22 cellular contexts compared by ENCODE assay signal in the genomic region with DNA sequence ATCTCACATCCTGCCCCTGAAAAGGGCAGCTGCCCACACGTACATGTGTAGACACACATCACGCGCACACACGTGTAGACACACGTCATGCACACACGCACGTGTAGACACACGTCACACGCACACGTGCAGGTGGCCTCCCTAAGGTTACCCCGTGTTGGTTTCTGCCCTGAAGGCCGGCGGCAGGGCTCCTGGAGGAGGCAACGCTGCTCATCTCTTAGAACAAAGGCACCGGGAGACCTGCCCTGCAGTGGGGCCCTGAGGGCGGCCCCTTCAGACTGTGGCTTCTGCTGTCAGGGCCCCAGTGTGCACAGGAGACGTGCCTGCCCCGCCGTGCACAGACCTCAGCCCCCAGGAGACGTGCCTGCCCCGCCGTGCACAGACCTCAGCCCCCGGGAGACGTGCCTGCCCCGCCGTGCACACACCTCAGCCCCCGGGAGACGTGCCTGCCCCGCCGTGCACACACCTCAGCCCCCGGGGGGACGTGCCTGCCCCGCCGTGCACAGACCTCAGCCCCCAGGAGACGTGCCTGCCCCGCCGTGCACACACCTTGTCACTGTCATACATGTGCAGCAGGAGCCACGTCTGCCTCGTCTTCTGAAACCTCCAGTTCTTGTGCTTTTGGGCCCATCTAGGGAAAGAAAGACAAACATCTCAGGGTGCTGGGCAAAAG. TPM values are rescaled to one million over a fixed set of nuclear protein-coding genes. Genes with fewer than 3 reads are reported as not detected.
DNase-seq lines count a peak whose midpoint lies in the region; ATAC-seq, FAIRE-seq and TF ChIP-seq lines count a peak whose summit lies in the region.
"Had no signal": no experiment of that assay in that cellular context is flagged by ENCODE, and none has a peak within 500 bp of the region (broad histone marks: within the 10 kb centered on the region; RNA-seq: fewer than 3 reads in every experiment).

No MANE protein-coding gene starts in this region.

- no peaks in the 10 kb centered on the region for H3K79me1 ChIP-seq in H1 (ENCODE audit: low read depth, low read length)

- no peak overlapping the region for H3K4me3 Mint-ChIP-seq in stimulated activated naive CD8-positive, alpha-beta T cell treated with anti-CD3 and anti-CD28 coated beads, Interleukin-15, amount 100 ng/mL, for 72 hours
- H3K4me3 Mint-ChIP-seq: activated naive CD4-positive, alpha-beta T cell treated with anti-CD3 and anti-CD28 coated beads for 36 hours; naive thymus-derived CD8-positive, alpha-beta T cell had no signal

- H2BK15ac ChIP-seq in H1 (ENCODE audit: low read length), result no peak overlapping the region

- H3K9me3 Mint-ChIP-seq in stimulated activated naive CD8-positive, alpha-beta T cell treated with anti-CD3 and anti-CD28 coated beads, Interleukin-15, amount 100 ng/mL, for 72 hours, result no peaks in the 10 kb centered on the region
- H3K9me3 Mint-ChIP-seq: activated naive CD4-positive, alpha-beta T cell treated with anti-CD3 and anti-CD28 coated beads for 36 hours had no signal

- H3K27me3 ChIP-seq in H1 (replicated peaks in 1 of 4; ENCODE audit: control insufficient read depth in 3 of 4, extremely low read depth in 1 of 4, insufficient read depth in 3 of 4, low read length in 3 of 4), result no peaks in the 10 kb centered on the region
- no peaks in the 10 kb centered on the region for H3K27me3 ChIP-seq in brain microvascular endothelial cell (replicated peaks)
- H3K27me3 ChIP-seq: upper lobe of left lung had no signal

- H3K9me3 ChIP-seq in H1 (ENCODE audit: insufficient read depth in 2 of 2, low read depth in 1 of 2, low read length in 1 of 2), result no peaks in the 10 kb centered on the region
- H3K9me3 ChIP-seq: lower lobe of right lung, prostate gland, upper lobe of left lung had no signal

- no peak overlapping the region for H4K5ac ChIP-seq in H1 (ENCODE audit: insufficient read length, low read depth, low read length)

- H2AK5ac ChIP-seq in H1 (ENCODE audit: low read depth, low read length), result peak overlapping the region; percentile 56; the same call in 1 of the 2 replicates

- POLR2A ChIA-PET in H1 (lab: Charles Lee; ENCODE audit: partially characterized antibody), result interaction anchor here (1.0 to 1.2 kb wide), 2 partner anchors 54 to 66 kb away, joined by 3 read pairs; no protein-coding TSS in a partner anchor

- no peak overlapping the region for H2AFZ ChIP-seq in H1 (ENCODE audit: low read length)

- H3K23me2 ChIP-seq in H1 (ENCODE audit: low read depth, low read length), result no peaks in the 10 kb centered on the region

- peaks cover 0 to 2% of the 10 kb centered on the region in 2 experiments for H4K20me1 ChIP-seq in H1 (replicated peaks in 1 of 2; ENCODE audit: control insufficient read depth in 1 of 2, insufficient read depth in 2 of 2, low read length in 2 of 2)

- no peak overlapping the region for H3K18ac ChIP-seq in H1 (ENCODE audit: extremely low read depth, low read length)

- in situ Hi-C loops in brain microvascular endothelial cell (cut with HindIII; ENCODE audit: low pct_ligation_motif_present, low sequenced_read_pairs), result no loop called here

- no peak overlapping the region for H3K4me2 ChIP-seq in H1 (ENCODE audit: insufficient read depth in 1 of 2, low read depth in 2 of 2, low read length in 2 of 2)
- H3K4me2 ChIP-seq: smooth muscle cell had no signal

- H2BK12ac ChIP-seq in H1 (ENCODE audit: low read depth, low read length), result no peak overlapping the region; the same call in 1 of the 2 replicates

- H3K79me2 ChIP-seq in H1 (ENCODE audit: control insufficient read depth in 1 of 2, insufficient read depth in 2 of 2, low read length in 2 of 2), result no peaks in the 10 kb centered on the region

- CTCF ChIA-PET in H1 (lab: Charles Lee; ENCODE audit: partially characterized antibody), result interaction anchor here (0.9 to 10.0 kb wide), 3 partner anchors 21 to 66 kb away, joined by 3 to 143 read pairs (median 4); no protein-coding TSS in a partner anchor

- peak; percentile 54 for ATAC-seq in stimulated activated naive CD8-positive, alpha-beta T cell treated with anti-CD3 and anti-CD28 coated beads, Interleukin-15, amount 100 ng/mL, for 72 hours
- no peak for ATAC-seq in stimulated activated naive CD8-positive, alpha-beta T cell treated with anti-CD3 and anti-CD28 coated beads, Interleukin-15, Interleukin-2, amounts not matched to agents 100 U/mL and 50 U/mL, for 24 hours
- ATAC-seq in HG03571 (IDR thresholded peaks at IDR 0.05; ENCODE audit: unreplicated experiment), result peak; percentile 41
- ATAC-seq in GM18858 (IDR thresholded peaks at IDR 0.05; ENCODE audit: unreplicated experiment), result no peak
- ATAC-seq: lower lobe of right lung; naive thymus-derived CD8-positive, alpha-beta T cell had no signal

- no peak overlapping the region for H3K9ac ChIP-seq in H1 (replicated peaks in 1 of 4; ENCODE audit: extremely low read depth in 1 of 4, low read depth in 3 of 4, low read length in 3 of 4)

- H2BK20ac ChIP-seq in H1 (ENCODE audit: low read length), result no peak overlapping the region

- TF ChIP-seq POLR2A in H1 (IDR thresholded peaks at IDR 0.05; ENCODE audit: control extremely low read depth in 1 of 2, low read depth in 2 of 2, low read length in 2 of 2), result no peak

- no peak overlapping the region for H3K27ac Mint-ChIP-seq in stimulated activated naive CD8-positive, alpha-beta T cell treated with anti-CD3 and anti-CD28 coated beads, Interleukin-15, amount 100 ng/mL, for 72 hours
- H3K27ac Mint-ChIP-seq: activated naive CD4-positive, alpha-beta T cell treated with anti-CD3 and anti-CD28 coated beads for 36 hours had no signal

- TF ChIP-seq CTCF in H1 (IDR thresholded peaks at IDR 0.05; ENCODE audit: control extremely low read depth in 1 of 3, insufficient read depth in 1 of 3, low read depth in 1 of 3, low read length in 3 of 3), result no peak
- TF ChIP-seq CTCF in brain microvascular endothelial cell (IDR thresholded peaks at IDR 0.05; ENCODE audit: low read depth, low read length, missing control alignments), result no peak

- no peak overlapping the region for H3K56ac ChIP-seq in H1 (replicated peaks; ENCODE audit: insufficient read length, low read depth, low read length)

- no peak for FAIRE-seq in H1 (lab: Jason Lieb, UNC)

- no peak for DNase-seq in stimulated activated naive CD8-positive, alpha-beta T cell treated with anti-CD3 and anti-CD28 coated beads, Interleukin-15, amount 100 ng/mL, for 72 hours
- DNase-seq in stimulated activated naive CD8-positive, alpha-beta T cell treated with anti-CD3 and anti-CD28 coated beads, Interleukin-15, Interleukin-2, amounts not matched to agents 100 U/mL and 50 U/mL, for 24 hours, result no peak
- no peak for DNase-seq in H1 (ENCODE audit: low read depth in 1 of 2, low spot score in 2 of 2)
- no peak for DNase-seq in iPS-NIHi11 (ENCODE audit: low spot score)
- no peak for DNase-seq in C1 segment of cervical spinal cord (lab: John Stamatoyannopoulos, UW)
- DNase-seq in brain microvascular endothelial cell, result no peak
- DNase-seq: activated CD4-positive, alpha-beta T cell treated with anti-CD3 and anti-CD28 coated beads for 1 hour; activated naive CD4-positive, alpha-beta T cell treated with anti-CD3 and anti-CD28 coated beads for 36 hours; cortex of kidney; lower lobe of right lung; naive thymus-derived CD8-positive, alpha-beta T cell; NCI-H1436 treated with DMSO at 0.1 percent for 48 hours; NCI-H446; SIG-M5; stimulated activated naive CD4-positive, alpha-beta T cell had no signal

- H3K14ac ChIP-seq in H1 (ENCODE audit: insufficient read length), result no peak overlapping the region

- H3K36me3 ChIP-seq in H1 (ENCODE audit: control insufficient read depth in 2 of 4, insufficient read depth in 4 of 4, low read length in 3 of 4), result no peaks in the 10 kb centered on the region
- H3K36me3 ChIP-seq in brain microvascular endothelial cell (replicated peaks), result no peaks in the 10 kb centered on the region
- H3K36me3 ChIP-seq: prostate gland had no signal

- no peak overlapping the region for H3K4ac ChIP-seq in H1 (replicated peaks; ENCODE audit: insufficient read length, low read depth, low read length)

- no peaks in the 10 kb centered on the region for H3K4me1 Mint-ChIP-seq in stimulated activated naive CD8-positive, alpha-beta T cell treated with anti-CD3 and anti-CD28 coated beads, Interleukin-15, amount 100 ng/mL, for 72 hours

- no peak overlapping the region for H3K23ac ChIP-seq in H1 (ENCODE audit: insufficient read length)

- H4K8ac ChIP-seq in H1 (ENCODE audit: extremely low read depth, insufficient read depth, low read length), result peak overlapping the region; percentile 51; the same call in 1 of the 2 replicates

- no peak overlapping the region for H3K27ac ChIP-seq in H1 (ENCODE audit: low read depth, low read length)
- no peak overlapping the region for H3K27ac ChIP-seq in brain microvascular endothelial cell
- H3K27ac ChIP-seq: lower lobe of right lung, prostate gland, upper lobe of left lung had no signal

- H3K4me3 ChIP-seq in H1 (ENCODE audit: extremely low read depth in 1 of 4, insufficient read depth in 2 of 4, low read depth in 3 of 4, low read length in 4 of 4) (no peak overlapping the region), brain microvascular endothelial cell (ENCODE audit: low read depth, low read length) (no peak overlapping the region)
- H3K4me3 ChIP-seq: lower lobe of right lung, prostate gland, smooth muscle cell, upper lobe of left lung had no signal

- 95% methylated on average over 19 of the region's 39 CpGs; no CpG with 5 or more reads in 1 of the 2 experiments for WGBS in H1 (ENCODE audit: extremely low coverage in 1 of 2, insufficient coverage in 1 of 2, insufficient read length in 1 of 2, insufficient replicate concordance in 2 of 2, low coverage in 1 of 2, low lambda C conversion rate in 2 of 2, missing lambda C conversion rate in 1 of 2), 2 experiments

- H2BK5ac ChIP-seq in H1 (ENCODE audit: low read depth, low read length), result no peak overlapping the region

- no peak overlapping the region for H4K91ac ChIP-seq in H1 (replicated peaks; ENCODE audit: insufficient read length, low read length)

- H3K27me3 Mint-ChIP-seq in stimulated activated naive CD8-positive, alpha-beta T cell treated with anti-CD3 and anti-CD28 coated beads, Interleukin-15, amount 100 ng/mL, for 72 hours, result no peaks in the 10 kb centered on the region
- H3K27me3 Mint-ChIP-seq: naive thymus-derived CD8-positive, alpha-beta T cell had no signal

- peaks cover 0 to 3% (median 2%) of the 10 kb centered on the region in 4 experiments; a peak in 4 of 7 replicates for H3K4me1 ChIP-seq in H1 (replicated peaks in 1 of 4; ENCODE audit: control insufficient read depth in 3 of 4, insufficient read depth in 4 of 4, low read length in 3 of 4)
- H3K4me1 ChIP-seq: lower lobe of right lung, prostate gland, upper lobe of left lung had no signal

- no peak for TF ChIP-seq EP300 in H1 (IDR thresholded peaks at IDR 0.05; ENCODE audit: borderline replicate concordance in 1 of 2, low read depth in 2 of 2, low read length in 2 of 2)

- H2BK120ac ChIP-seq in H1 (replicated peaks; ENCODE audit: low read depth, low read length), result no peak overlapping the region

- TF ChIP-seq RAD21 in H1 (IDR thresholded peaks at IDR 0.05 in 1 of 2, conservative IDR thresholded peaks at IDR 0.05 in 1 of 2; ENCODE audit: low read depth in 2 of 2, low read length in 2 of 2), result no peak

RNA-seq across cellular contexts. Expression of a gene that starts 17.1 kb away (rescaled TPM):
- not detected in 2 replicates for total RNA-seq in H1 (2021; fragmentation: NEBNext Ultra II Directional; extraction: Animal tissue kit (Norgen Biotek cat#: 25700))
- 0.05 TPM in 1 of 2 replicates, not detected in the other for polyA plus RNA-seq in H1 (2011; rRNA removed)
- polyA plus RNA-seq in H1 (2011; cell fraction: cytosol; rRNA removed), result 0.04 TPM
- 0.16 TPM for polyA plus RNA-seq in H1 (2011; cell fraction: nucleus; rRNA removed)
- polyA plus RNA-seq in H1 (2012, experiment 1 of 2), result 0.08 to 0.14 TPM (median 0.13 TPM) in 3 of 4 replicates, not detected in the other
- polyA plus RNA-seq in H1 (2012, experiment 2 of 2), result not detected
- polyA plus RNA-seq in H1 (2013, experiment 1 of 2), result not detected
- polyA plus RNA-seq in H1 (2013, experiment 2 of 2), result 0.04 TPM
- not detected in 2 replicates for polyA minus RNA-seq in H1 (2011; rRNA and poly(A)+ RNA removed)
- polyA minus RNA-seq in H1 (2011; cell fraction: cytosol; rRNA and poly(A)+ RNA removed), result not detected
- not detected for polyA minus RNA-seq in H1 (2011; cell fraction: nucleus; rRNA and poly(A)+ RNA removed)
- total RNA-seq: activated naive CD4-positive, alpha-beta T cell treated with anti-CD3 and anti-CD28 coated beads for 36 hours; epithelial cell of proximal tubule; lower lobe of right lung; naive thymus-derived CD8-positive, alpha-beta T cell; smooth muscle cell; T-helper 2 cell treated with Interferon-gamma antibody and Interleukin-4, amounts not matched to agents 100 ng/mL and 5 ng/mL, for 36 hours; upper lobe of left lung had no signal
- polyA plus RNA-seq: naive thymus-derived CD8-positive, alpha-beta T cell; smooth muscle cell had no signal

RNA-seq across cellular contexts. Expression of a gene that starts 24.7 kb away (rescaled TPM):
- 7.9 and 9.0 TPM in 2 replicates for total RNA-seq in H1 (2021; fragmentation: NEBNext Ultra II Directional; extraction: Animal tissue kit (Norgen Biotek cat#: 25700))
- 3.9 and 5.8 TPM in 2 replicates for polyA plus RNA-seq in H1 (2011; rRNA removed)
- 5.7 TPM for polyA plus RNA-seq in H1 (2011; cell fraction: cytosol; rRNA removed)
- polyA plus RNA-seq in H1 (2011; cell fraction: nucleus; rRNA removed), result 8.0 TPM
- 5.4 to 7.9 TPM (median 6.1 TPM) in 4 replicates for polyA plus RNA-seq in H1 (2012, experiment 1 of 2)
- 3.6 TPM for polyA plus RNA-seq in H1 (2012, experiment 2 of 2)
- 7.3 TPM for polyA plus RNA-seq in H1 (2013, experiment 1 of 2)
- 7.1 TPM for polyA plus RNA-seq in H1 (2013, experiment 2 of 2)
- polyA minus RNA-seq in H1 (2011; rRNA and poly(A)+ RNA removed), result 4.2 and 7.6 TPM in 2 replicates
- polyA minus RNA-seq in H1 (2011; cell fraction: cytosol; rRNA and poly(A)+ RNA removed), result 3.3 TPM
- polyA minus RNA-seq in H1 (2011; cell fraction: nucleus; rRNA and poly(A)+ RNA removed), result 13.6 TPM

RNA-seq across cellular contexts. Expression of a gene that starts 44.3 kb away (rescaled TPM):
- total RNA-seq in H1 (2021; fragmentation: NEBNext Ultra II Directional; extraction: Animal tissue kit (Norgen Biotek cat#: 25700)), result 0.54 and 1.8 TPM in 2 replicates
- 2.7 and 3.9 TPM in 2 replicates for polyA plus RNA-seq in H1 (2011; rRNA removed)
- polyA plus RNA-seq in H1 (2011; cell fraction: cytosol; rRNA removed), result 2.5 TPM
- polyA plus RNA-seq in H1 (2011; cell fraction: nucleus; rRNA removed), result 3.3 TPM
- 0.62 to 1.8 TPM (median 1.3 TPM) in 4 replicates for polyA plus RNA-seq in H1 (2012, experiment 1 of 2)
- polyA plus RNA-seq in H1 (2012, experiment 2 of 2), result 2.0 TPM
- 1.1 TPM for polyA plus RNA-seq in H1 (2013, experiment 1 of 2)
- polyA plus RNA-seq in H1 (2013, experiment 2 of 2), result 0.79 TPM
- 2.9 and 4.5 TPM in 2 replicates for polyA minus RNA-seq in H1 (2011; rRNA and poly(A)+ RNA removed)
- polyA minus RNA-seq in H1 (2011; cell fraction: cytosol; rRNA and poly(A)+ RNA removed), result 0.81 TPM
- polyA minus RNA-seq in H1 (2011; cell fraction: nucleus; rRNA and poly(A)+ RNA removed), result 3.9 TPM

RNA-seq across cellular contexts. Expression of a gene that starts 45.6 kb away (rescaled TPM):
- total RNA-seq in H1 (2021; fragmentation: NEBNext Ultra II Directional; extraction: Animal tissue kit (Norgen Biotek cat#: 25700)), result 5.4 and 5.8 TPM in 2 replicates
- 6.1 and 8.1 TPM in 2 replicates for polyA plus RNA-seq in H1 (2011; rRNA removed)
- 7.0 TPM for polyA plus RNA-seq in H1 (2011; cell fraction: cytosol; rRNA removed)
- 14.6 TPM for polyA plus RNA-seq in H1 (2011; cell fraction: nucleus; rRNA removed)
- 6.7 to 9.5 TPM (median 9.3 TPM) in 4 replicates for polyA plus RNA-seq in H1 (2012, experiment 1 of 2)
- 10.2 TPM for polyA plus RNA-seq in H1 (2012, experiment 2 of 2)
- polyA plus RNA-seq in H1 (2013, experiment 1 of 2), result 5.6 TPM
- polyA plus RNA-seq in H1 (2013, experiment 2 of 2), result 4.6 TPM
- polyA minus RNA-seq in H1 (2011; rRNA and poly(A)+ RNA removed), result 4.6 and 6.6 TPM in 2 replicates
- 6.6 TPM for polyA minus RNA-seq in H1 (2011; cell fraction: cytosol; rRNA and poly(A)+ RNA removed)
- 6.3 TPM for polyA minus RNA-seq in H1 (2011; cell fraction: nucleus; rRNA and poly(A)+ RNA removed)

Comparison
In these comparisons a context has a peak if more than half of its experiments do, and no peak if none do; other contexts are left out.
1. ATAC-seq: peak in stimulated activated naive CD8-positive, alpha-beta T cell treated with anti-CD3 and anti-CD28 coated beads, Interleukin-15, amount 100 ng/mL, for 72 hours (single experiment) and HG03571 (single experiment); none in stimulated activated naive CD8-positive, alpha-beta T cell treated with anti-CD3 and anti-CD28 coated beads, Interleukin-15, Interleukin-2, amounts not matched to agents 100 U/mL and 50 U/mL, for 24 hours (single experiment) and GM18858 (single experiment).